ENCODE assay signal across 19 cellular contexts in genomic region chr7:83672157-83672556, GRCh38. TPM values are rescaled to one million over a fixed set of nuclear protein-coding genes. Genes with fewer than 3 reads are reported as not detected.
DNase-seq lines count a peak whose midpoint lies in the region; ATAC-seq and TF ChIP-seq lines count a peak whose summit lies in the region.
"Had no signal": no experiment of that assay in that cellular context is flagged by ENCODE, and none has a peak within 500 bp of the region (broad histone marks: within the 10 kb centered on the region; RNA-seq: fewer than 3 reads in every experiment).

No MANE protein-coding gene starts in this region.

- H3K4me1 Mint-ChIP-seq in endothelial cell (ENCODE audit: unreplicated experiment) (peaks cover 6% of the 10 kb centered on the region), neural progenitor cell (peaks cover 4% of the 10 kb centered on the region), Calu3 (ENCODE audit: low read depth, unreplicated experiment) (peaks cover 6% of the 10 kb centered on the region)

- TF ChIP-seq POLR2A in HCT116 (IDR thresholded peaks at IDR 0.05; ENCODE audit: borderline replicate concordance, extremely low read depth, insufficient read depth, insufficient read length) = no peak

- H3K9me3 ChIP-seq in HCT116 (ENCODE audit: control insufficient read depth in 1 of 2, insufficient read depth in 1 of 2, low read depth in 1 of 2, low read length in 2 of 2) (no peaks in the 10 kb centered on the region), neural progenitor cell (ENCODE audit: low read depth) (no peaks in the 10 kb centered on the region)
- H3K9me3 ChIP-seq: MG63 had no signal

- H3K36me3 ChIP-seq in HCT116 (ENCODE audit: control insufficient read depth in 1 of 2, insufficient read depth in 2 of 2, low read length in 2 of 2) (no peaks in the 10 kb centered on the region), neural progenitor cell (no peaks in the 10 kb centered on the region)
- H3K36me3 ChIP-seq: MG63 had no signal

- BruUV-seq in HCT116 (replicated peaks; lab: Mats Ljungman, UMichigan) (no TSS peak), Calu3 (replicated peaks; lab: Mats Ljungman, UMichigan) (no TSS peak)

- H3K27me3 ChIP-seq in HCT116 (ENCODE audit: insufficient read depth, low read length) (no peaks in the 10 kb centered on the region), neural progenitor cell (no peaks in the 10 kb centered on the region)
- H3K27me3 ChIP-seq: MG63 had no signal

- H3K9me3 Mint-ChIP-seq in endothelial cell (ENCODE audit: unreplicated experiment) (no peaks in the 10 kb centered on the region), neural progenitor cell (peaks cover 7% of the 10 kb centered on the region), Calu3 (ENCODE audit: low read depth, unreplicated experiment) (no peaks in the 10 kb centered on the region)
- H3K9me3 Mint-ChIP-seq: CD8-positive, alpha-beta T cell had no signal

- CTCF ChIA-PET in HCT116 (lab: Charles Lee) = no interaction called here
- CTCF ChIA-PET in Calu3 (lab: Charles Lee) = no interaction called here

- H4K20me1 ChIP-seq in HCT116 (ENCODE audit: insufficient read depth) = no peaks in the 10 kb centered on the region
- H4K20me1 ChIP-seq in neural progenitor cell (ENCODE audit: low read depth) = no peaks in the 10 kb centered on the region

- H3K4me2 ChIP-seq in HCT116 (ENCODE audit: low read length) (no peak overlapping the region), neural progenitor cell (peak overlapping the region; percentile 63)
- H3K4me2 ChIP-seq: KMS-11 had no signal

- POLR2A ChIA-PET in HCT116 (lab: Charles Lee) = no interaction called here

- H2AFZ ChIP-seq in HCT116 (ENCODE audit: low read depth, low read length, poor library complexity, severe bottlenecking) (peak overlapping the region; percentile 71), neural progenitor cell (replicated peaks) (no peak overlapping the region)

- H3K4me1 ChIP-seq in HCT116 (ENCODE audit: control insufficient read depth in 1 of 2, insufficient read depth in 2 of 2, low read length in 2 of 2) (peaks cover 9 to 10% of the 10 kb centered on the region in 2 experiments), neural progenitor cell (peaks cover 39% of the 10 kb centered on the region)

- H3F3A ChIP-seq in neural progenitor cell (ENCODE audit: low read depth) = peaks cover 35% of the 10 kb centered on the region

- TF ChIP-seq CTCF in HCT116 (IDR thresholded peaks at IDR 0.05 in 2 of 3, conservative IDR thresholded peaks at IDR 0.05 in 1 of 3; ENCODE audit: borderline replicate concordance in 1 of 3, insufficient read depth in 1 of 3, low read depth in 2 of 3, low read length in 2 of 3) (no peak), endothelial cell (IDR thresholded peaks at IDR 0.05; ENCODE audit: unreplicated experiment) (no peak), neural progenitor cell (IDR thresholded peaks at IDR 0.05) (no peak), Calu3 (IDR thresholded peaks at IDR 0.05; ENCODE audit: unreplicated experiment) (no peak)

- H3K27me3 Mint-ChIP-seq in endothelial cell (ENCODE audit: unreplicated experiment) (peaks cover 3% of the 10 kb centered on the region), neural progenitor cell (ENCODE audit: insufficient read depth, low read depth) (peaks cover 4% of the 10 kb centered on the region), Calu3 (ENCODE audit: unreplicated experiment) (no peaks in the 10 kb centered on the region)

- H3K4me3 Mint-ChIP-seq in endothelial cell (ENCODE audit: unreplicated experiment) (no peak overlapping the region), neural progenitor cell (no peak overlapping the region), Calu3 (ENCODE audit: low read depth, unreplicated experiment) (no peak overlapping the region)
- H3K4me3 Mint-ChIP-seq: CD8-positive, alpha-beta T cell had no signal

- H3K9me2 ChIP-seq in HCT116 (ENCODE audit: insufficient read depth) = no peaks in the 10 kb centered on the region

- ATAC-seq in HCT116 = no peak
- ATAC-seq: CD8-positive, alpha-beta T cell; PC-3 had no signal

- DNase-seq in HCT116 (ENCODE audit: low read depth, low spot score) = no peak
- DNase-seq in NCI-H69 (lab: John Stamatoyannopoulos, UW) = peak; percentile 79
- DNase-seq in endothelial cell (ENCODE audit: low spot score) = no peak
- peak; percentile 72 for DNase-seq in neural progenitor cell (ENCODE audit: low spot score)
- no peak for DNase-seq in head of caudate nucleus
- no peak for DNase-seq in Calu3
- no peak for DNase-seq in G401 (ENCODE audit: low spot score)
- no peak for DNase-seq in globus pallidus (ENCODE audit: low spot score)
- DNase-seq: CD8-positive, alpha-beta T cell; DMS 273 treated with DMSO at 0.1 percent for 48 hours; MG63; NCI-H1105; NCI-H187 treated with DMSO at 0.1 percent for 48 hours; NCI-H524 treated with DMSO at 0.1 percent for 48 hours; PC-3; T-helper 2 cell had no signal

- H3K27ac Mint-ChIP-seq in endothelial cell (ENCODE audit: unreplicated experiment) (peak overlapping the region; percentile 48), neural progenitor cell (no peak overlapping the region), Calu3 (ENCODE audit: unreplicated experiment) (no peak overlapping the region)
- H3K27ac Mint-ChIP-seq: CD8-positive, alpha-beta T cell had no signal

- H3K9ac ChIP-seq in HCT116 (ENCODE audit: low read length) (no peak overlapping the region), neural progenitor cell (no peak overlapping the region)
- H3K9ac ChIP-seq: KMS-11 had no signal

- H3K79me2 ChIP-seq in HCT116 (ENCODE audit: insufficient read depth, low read length) (no peaks in the 10 kb centered on the region), neural progenitor cell (ENCODE audit: low read depth) (no peaks in the 10 kb centered on the region)

- in situ Hi-C loops in G401 (cut with HindIII; ENCODE audit: low sequenced_read_pairs) = no loop called here

- H3K36me3 Mint-ChIP-seq in endothelial cell (ENCODE audit: low read depth, unreplicated experiment) = no peaks in the 10 kb centered on the region
- peaks cover 2% of the 10 kb centered on the region for H3K36me3 Mint-ChIP-seq in neural progenitor cell
- no peaks in the 10 kb centered on the region for H3K36me3 Mint-ChIP-seq in Calu3 (ENCODE audit: insufficient read depth, unreplicated experiment)
- H3K36me3 Mint-ChIP-seq: CD8-positive, alpha-beta T cell had no signal

- intact Hi-C loops in HCT116 (cut with micrococcal nuclease) (no loop called here), head of caudate nucleus (cut with DNase I) (no loop called here), Calu3 (cut with micrococcal nuclease; ENCODE audit: unreplicated experiment) (no loop called here)

- H3K4me3 ChIP-seq in HCT116 (replicated peaks in 1 of 2; ENCODE audit: low read depth in 1 of 2, low read length in 2 of 2) (no peak overlapping the region), neural progenitor cell (no peak overlapping the region)
- H3K4me3 ChIP-seq: MG63 had no signal

- RAD21 ChIA-PET in HCT116 (lab: Charles Lee; ENCODE audit: low non-redundant PET in 1 of 2, low total read pairs in 2 of 2, uncharacterized antibody in 2 of 2, unreplicated experiment in 2 of 2) = no interaction called here

- H3K27ac ChIP-seq in HCT116 (ENCODE audit: low read depth, low read length) (no peak overlapping the region), neural progenitor cell (peak overlapping the region; percentile 84)
- H3K27ac ChIP-seq: HL-60, KMS-11 had no signal

- TF ChIP-seq RAD21 in HCT116 (IDR thresholded peaks at IDR 0.05; ENCODE audit: low read depth) = no peak

TF ChIP-seq in HCT116, 20 proteins besides CTCF, POLR2A, EP300 and RAD21 (continues in another document):
- TF ChIP-seq EZH2phosphoT487 (IDR thresholded peaks at IDR 0.05; ENCODE audit: borderline replicate concordance) (no peak), ZFX (IDR thresholded peaks at IDR 0.05) (no peak), SIN3A (IDR thresholded peaks at IDR 0.05; ENCODE audit: low read depth) (no peak), EGR1 (IDR thresholded peaks at IDR 0.05; ENCODE audit: low read depth) (no peak), CBX3 (IDR thresholded peaks at IDR 0.05; ENCODE audit: low read depth) (no peak), ELF1 (IDR thresholded peaks at IDR 0.05; ENCODE audit: borderline replicate concordance, low read depth) (no peak), JUND (IDR thresholded peaks at IDR 0.05) (no peak)
- TF ChIP-seq, protein P1, sequence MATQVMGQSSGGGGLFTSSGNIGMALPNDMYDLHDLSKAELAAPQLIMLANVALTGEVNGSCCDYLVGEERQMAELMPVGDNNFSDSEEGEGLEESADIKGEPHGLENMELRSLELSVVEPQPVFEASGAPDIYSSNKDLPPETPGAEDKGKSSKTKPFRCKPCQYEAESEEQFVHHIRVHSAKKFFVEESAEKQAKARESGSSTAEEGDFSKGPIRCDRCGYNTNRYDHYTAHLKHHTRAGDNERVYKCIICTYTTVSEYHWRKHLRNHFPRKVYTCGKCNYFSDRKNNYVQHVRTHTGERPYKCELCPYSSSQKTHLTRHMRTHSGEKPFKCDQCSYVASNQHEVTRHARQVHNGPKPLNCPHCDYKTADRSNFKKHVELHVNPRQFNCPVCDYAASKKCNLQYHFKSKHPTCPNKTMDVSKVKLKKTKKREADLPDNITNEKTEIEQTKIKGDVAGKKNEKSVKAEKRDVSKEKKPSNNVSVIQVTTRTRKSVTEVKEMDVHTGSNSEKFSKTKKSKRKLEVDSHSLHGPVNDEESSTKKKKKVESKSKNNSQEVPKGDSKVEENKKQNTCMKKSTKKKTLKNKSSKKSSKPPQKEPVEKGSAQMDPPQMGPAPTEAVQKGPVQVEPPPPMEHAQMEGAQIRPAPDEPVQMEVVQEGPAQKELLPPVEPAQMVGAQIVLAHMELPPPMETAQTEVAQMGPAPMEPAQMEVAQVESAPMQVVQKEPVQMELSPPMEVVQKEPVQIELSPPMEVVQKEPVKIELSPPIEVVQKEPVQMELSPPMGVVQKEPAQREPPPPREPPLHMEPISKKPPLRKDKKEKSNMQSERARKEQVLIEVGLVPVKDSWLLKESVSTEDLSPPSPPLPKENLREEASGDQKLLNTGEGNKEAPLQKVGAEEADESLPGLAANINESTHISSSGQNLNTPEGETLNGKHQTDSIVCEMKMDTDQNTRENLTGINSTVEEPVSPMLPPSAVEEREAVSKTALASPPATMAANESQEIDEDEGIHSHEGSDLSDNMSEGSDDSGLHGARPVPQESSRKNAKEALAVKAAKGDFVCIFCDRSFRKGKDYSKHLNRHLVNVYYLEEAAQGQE (IDR thresholded peaks at IDR 0.05; ENCODE audit: low read depth) = no peak

RNA-seq across cellular contexts. Expression of gene SEMA3E, which starts 23.2 kb away (rescaled TPM):
- total RNA-seq in HCT116 (2021; ENCODE audit: unreplicated experiment) (1.6 TPM), endothelial cell (ENCODE audit: unreplicated experiment) (0.62 TPM), neural progenitor cell (ENCODE audit: low replicate concordance) (2.0 and 5.5 TPM in 2 replicates), Calu3 (2022) (21.8 and 24.4 TPM in 2 replicates)
- 0.54 and 0.94 TPM in 2 replicates for polyA plus RNA-seq in HCT116 (2012)
- total RNA-seq in G401 (2014; rRNA removed; shearing (Covaris generic)) = 0.47 and 1.2 TPM in 2 replicates
- total RNA-seq: CD8-positive, alpha-beta T cell had no signal
- polyA plus RNA-seq: BJ had no signal

Comparison
In these comparisons a context has a peak if more than half of its experiments do, and no peak if none do; other contexts are left out.
1. DNase-seq: peak in NCI-H69 (single experiment) and neural progenitor cell (single experiment); none in HCT116 (single experiment), endothelial cell (single experiment), head of caudate nucleus (0 of 42), Calu3 (single experiment), G401 (single experiment) and globus pallidus (single experiment).